Comparison of ENCODE assay signal across 16 cellular contexts in the genomic region with DNA sequence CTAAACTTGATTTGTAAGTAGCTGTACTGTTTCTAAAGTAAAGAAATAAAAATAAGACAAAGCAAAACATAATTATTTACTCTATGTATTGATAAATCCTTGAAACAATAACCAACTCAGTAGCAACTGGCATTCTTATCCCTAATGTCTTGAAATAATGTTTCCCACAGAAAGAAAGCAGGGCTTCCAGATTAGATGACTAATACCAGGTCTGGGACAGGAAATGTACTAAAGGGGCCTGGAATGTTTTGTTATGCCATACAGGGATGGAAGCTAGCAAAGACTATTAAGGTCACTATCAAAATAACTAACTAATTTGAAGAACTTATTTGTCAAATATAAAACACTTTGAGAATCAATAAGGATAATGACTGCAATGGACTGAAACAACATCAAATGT.
A peak's percentile ranks its signal among the peaks of the same experiment; 100 is the strongest.
DNase-seq lines count a peak whose midpoint lies in the region; ATAC-seq, FAIRE-seq and TF ChIP-seq lines count a peak whose summit lies in the region.
"Had no signal": no experiment of that assay in that cellular context is flagged by ENCODE, and none has a peak within 500 bp of the region (broad histone marks: within the 10 kb centered on the region; RNA-seq: fewer than 3 reads in every experiment).

No MANE protein-coding gene starts in this region.

- peaks cover 0 to 6% of the 10 kb centered on the region in 2 experiments; a peak in 2 of 5 replicates for H3K36me3 ChIP-seq in HepG2 (replicated peaks in 1 of 2; ENCODE audit: control insufficient read depth in 1 of 2, insufficient read depth in 2 of 2, low read length in 2 of 2)
- H3K36me3 ChIP-seq: left ventricle myocardium inferior had no signal

- BruUV-seq in HepG2 (replicated peaks; lab: Mats Ljungman, UMichigan), result no TSS peak

- H3K27me3 ChIP-seq in HepG2 (ENCODE audit: control insufficient read depth in 1 of 2, insufficient read depth in 2 of 2, low read length in 2 of 2), result no peaks in the 10 kb centered on the region
- H3K27me3 ChIP-seq: body of pancreas had no signal

- H3K4me1 ChIP-seq in HepG2 (ENCODE audit: insufficient read depth, low read length), result no peaks in the 10 kb centered on the region
- H3K4me1 ChIP-seq: body of pancreas, left ventricle myocardium inferior had no signal

- H3K4me3 Mint-ChIP-seq in progenitor cell of endocrine pancreas (ENCODE audit: low read depth), result no peak overlapping the region
- H3K4me3 Mint-ChIP-seq in activated T-helper 1 cell treated with anti-CD3 and anti-CD28 coated beads, Interleukin-12 subunit alpha, Interleukin-12 subunit beta, Interleukin-2, Interleukin-4 antibody, amounts not matched to agents 30 ng/mL and 10 ng/mL and 1 ng/mL, durations not matched to agents 14 hours and 24 hours and 36 hours, result no peak overlapping the region
- H3K4me3 Mint-ChIP-seq: stimulated activated naive CD8-positive, alpha-beta T cell treated with anti-CD3 and anti-CD28 coated beads, Interleukin-15, Interleukin-2, amounts not matched to agents 100 ng/mL and 50 ng/mL, for 24 hours had no signal

- FAIRE-seq in H54 (lab: Jason Lieb, UNC) (peak; percentile 92), HepG2 (lab: Jason Lieb, UNC) (no peak)

- ATAC-seq in HepG2, result no peak
- ATAC-seq: body of pancreas, Right ventricle myocardium inferior had no signal

- peaks cover 14% of the 10 kb centered on the region for H3K36me3 Mint-ChIP-seq in progenitor cell of endocrine pancreas (ENCODE audit: insufficient read depth)
- H3K36me3 Mint-ChIP-seq in activated T-helper 1 cell treated with anti-CD3 and anti-CD28 coated beads, Interleukin-12 subunit alpha, Interleukin-12 subunit beta, Interleukin-2, Interleukin-4 antibody, amounts not matched to agents 30 ng/mL and 10 ng/mL and 1 ng/mL, durations not matched to agents 14 hours and 24 hours and 36 hours (ENCODE audit: low read depth), result peaks cover 5% of the 10 kb centered on the region

- in situ Hi-C loops in HepG2 (cut with HindIII; ENCODE audit: extremely low pct_ligation_motif_present, low pct_unique_long_range_greater_than_20kb), result no loop called here

- H3K4me2 ChIP-seq in HepG2 (ENCODE audit: low read depth, low read length), result no peak overlapping the region

- TF ChIP-seq RAD21 in HepG2 (CRISPR knock-in tag; IDR thresholded peaks at IDR 0.05), result no peak

- H3K9me3 ChIP-seq in HepG2 (ENCODE audit: low read length), result no peaks in the 10 kb centered on the region
- H3K9me3 ChIP-seq: body of pancreas, left ventricle myocardium inferior had no signal

- POLR2A ChIA-PET in HepG2 (lab: Yijun Ruan, JAX), result no interaction called here

- peak; percentile 53 for DNase-seq in H54 (ENCODE audit: insufficient read length, low spot score)
- peak; percentile 29 for DNase-seq in amniotic stem cell (lab: John Stamatoyannopoulos, UW)
- peak; percentile 73 for DNase-seq in fibroblast of the aortic adventitia (ENCODE audit: low read depth)
- DNase-seq in stromal cell of bone marrow (ENCODE audit: low read depth), result peak; percentile 61
- DNase-seq in progenitor cell of endocrine pancreas (ENCODE audit: low spot score, unreplicated experiment), result no peak
- no peak for DNase-seq in activated T-helper 1 cell treated with anti-CD3 and anti-CD28 coated beads, Interleukin-12 subunit alpha, Interleukin-12 subunit beta, Interleukin-2, Interleukin-4 antibody, amounts not matched to agents 30 ng/mL and 10 ng/mL and 1 ng/mL, durations not matched to agents 14 hours and 24 hours and 36 hours (ENCODE audit: low spot score)
- no peak for DNase-seq in OCI-M1 (lab: John Stamatoyannopoulos, UW)
- no peak for DNase-seq in HepG2 (ENCODE audit: low spot score)
- DNase-seq: activated CD8-positive, alpha-beta memory T cell treated with anti-CD3 and anti-CD28 coated beads, Interleukin-2, amount 50 U/mL, for 48 hours; body of pancreas; DMS153; left ventricle myocardium inferior; NCI-H446; stimulated activated CD4-positive, alpha-beta T cell treated with anti-CD3 and anti-CD28 coated beads, Interleukin-4, amount 100 ng/mL, for 1 hour had no signal

- no peak overlapping the region for H3K27ac Mint-ChIP-seq in progenitor cell of endocrine pancreas
- H3K27ac Mint-ChIP-seq in activated T-helper 1 cell treated with anti-CD3 and anti-CD28 coated beads, Interleukin-12 subunit alpha, Interleukin-12 subunit beta, Interleukin-2, Interleukin-4 antibody, amounts not matched to agents 30 ng/mL and 10 ng/mL and 1 ng/mL, durations not matched to agents 14 hours and 24 hours and 36 hours, result no peak overlapping the region
- H3K27ac Mint-ChIP-seq: stimulated activated naive CD8-positive, alpha-beta T cell treated with anti-CD3 and anti-CD28 coated beads, Interleukin-15, Interleukin-2, amounts not matched to agents 100 ng/mL and 50 ng/mL, for 24 hours had no signal

- intact Hi-C loops in activated T-helper 1 cell treated with anti-CD3 and anti-CD28 coated beads, Interleukin-12 subunit alpha, Interleukin-12 subunit beta, Interleukin-2, Interleukin-4 antibody, amounts not matched to agents 30 ng/mL and 10 ng/mL and 1 ng/mL, durations not matched to agents 14 hours and 24 hours and 36 hours (cut with micrococcal nuclease), result no loop called here
- intact Hi-C loops in HepG2 (cut with micrococcal nuclease; ENCODE audit: unreplicated experiment), result no loop called here

- no peak overlapping the region for H3K27ac ChIP-seq in HepG2 (ENCODE audit: extremely low read length, insufficient read depth, low read length)
- H3K27ac ChIP-seq: body of pancreas, left ventricle myocardium inferior had no signal

- H3K79me2 ChIP-seq in HepG2 (ENCODE audit: insufficient read depth, low read length), result no peaks in the 10 kb centered on the region

- TF ChIP-seq CTCF in fibroblast of the aortic adventitia (IDR thresholded peaks at IDR 0.05; ENCODE audit: insufficient read depth, low read length) (no peak), progenitor cell of endocrine pancreas (IDR thresholded peaks at IDR 0.05; ENCODE audit: unreplicated experiment) (no peak), HepG2 (CRISPR knock-in tag; IDR thresholded peaks at IDR 0.05) (no peak)

- TF ChIP-seq POLR2A in H54 (IDR thresholded peaks at IDR 0.05; ENCODE audit: low read depth, low read length) (no peak), HepG2 (IDR thresholded peaks at IDR 0.05; ENCODE audit: insufficient read depth in 1 of 2, low read depth in 2 of 2, low read length in 2 of 2) (no peak)

- peaks cover 2% of the 10 kb centered on the region for H3K4me1 Mint-ChIP-seq in progenitor cell of endocrine pancreas (ENCODE audit: low read depth)
- H3K4me1 Mint-ChIP-seq in activated T-helper 1 cell treated with anti-CD3 and anti-CD28 coated beads, Interleukin-12 subunit alpha, Interleukin-12 subunit beta, Interleukin-2, Interleukin-4 antibody, amounts not matched to agents 30 ng/mL and 10 ng/mL and 1 ng/mL, durations not matched to agents 14 hours and 24 hours and 36 hours (ENCODE audit: low read depth), result no peaks in the 10 kb centered on the region

- no peaks in the 10 kb centered on the region for H3K27me3 Mint-ChIP-seq in progenitor cell of endocrine pancreas
- H3K27me3 Mint-ChIP-seq in activated T-helper 1 cell treated with anti-CD3 and anti-CD28 coated beads, Interleukin-12 subunit alpha, Interleukin-12 subunit beta, Interleukin-2, Interleukin-4 antibody, amounts not matched to agents 30 ng/mL and 10 ng/mL and 1 ng/mL, durations not matched to agents 14 hours and 24 hours and 36 hours (ENCODE audit: insufficient read depth), result no peaks in the 10 kb centered on the region
- H3K27me3 Mint-ChIP-seq: stimulated activated naive CD8-positive, alpha-beta T cell treated with anti-CD3 and anti-CD28 coated beads, Interleukin-15, Interleukin-2, amounts not matched to agents 100 ng/mL and 50 ng/mL, for 24 hours had no signal

- H3K4me3 ChIP-seq in fibroblast of the aortic adventitia (ENCODE audit: low read depth, low read length) (no peak overlapping the region), HepG2 (replicated peaks in 1 of 3; ENCODE audit: insufficient read depth in 1 of 3, low read depth in 2 of 3, low read length in 3 of 3) (no peak overlapping the region)
- H3K4me3 ChIP-seq: body of pancreas, left ventricle myocardium inferior had no signal

- TF ChIP-seq EP300 in HepG2 (IDR thresholded peaks at IDR 0.05; ENCODE audit: low read depth in 2 of 2, low read length in 2 of 2), result no peak
- TF ChIP-seq EP300 in HepG2 (CRISPR knock-in tag; IDR thresholded peaks at IDR 0.05; ENCODE audit: borderline replicate concordance), result no peak

- CTCF ChIA-PET in HepG2 (lab: Yijun Ruan, JAX; ENCODE audit: low intra/inter-chr PET ratio, low total read pairs), result no interaction called here

- H2AFZ ChIP-seq in HepG2 (ENCODE audit: low read length), result no peak overlapping the region

- no peaks in the 10 kb centered on the region for H3K9me3 Mint-ChIP-seq in progenitor cell of endocrine pancreas (ENCODE audit: low read depth)
- no peaks in the 10 kb centered on the region for H3K9me3 Mint-ChIP-seq in activated T-helper 1 cell treated with anti-CD3 and anti-CD28 coated beads, Interleukin-12 subunit alpha, Interleukin-12 subunit beta, Interleukin-2, Interleukin-4 antibody, amounts not matched to agents 30 ng/mL and 10 ng/mL and 1 ng/mL, durations not matched to agents 14 hours and 24 hours and 36 hours
- H3K9me3 Mint-ChIP-seq: stimulated activated naive CD8-positive, alpha-beta T cell treated with anti-CD3 and anti-CD28 coated beads, Interleukin-15, Interleukin-2, amounts not matched to agents 100 ng/mL and 50 ng/mL, for 24 hours had no signal

- no peaks in the 10 kb centered on the region for H4K20me1 ChIP-seq in HepG2 (ENCODE audit: insufficient read depth, low read length)

- H3K9ac ChIP-seq in HepG2 (ENCODE audit: insufficient read depth, low read depth, low read length), result no peak overlapping the region

TF ChIP-seq in HepG2, 621 proteins besides CTCF, POLR2A, EP300 and RAD21 (continues in another document):
- TF ChIP-seq NR3C1 (CRISPR knock-in tag; IDR thresholded peaks at IDR 0.05), result no peak
- TF ChIP-seq GFI1 (CRISPR knock-in tag; IDR thresholded peaks at IDR 0.05; ENCODE audit: borderline replicate concordance), result no peak
- TF ChIP-seq IRX3 (CRISPR knock-in tag; IDR thresholded peaks at IDR 0.05; ENCODE audit: borderline replicate concordance, low read depth), result no peak
- TF ChIP-seq, protein P1, sequence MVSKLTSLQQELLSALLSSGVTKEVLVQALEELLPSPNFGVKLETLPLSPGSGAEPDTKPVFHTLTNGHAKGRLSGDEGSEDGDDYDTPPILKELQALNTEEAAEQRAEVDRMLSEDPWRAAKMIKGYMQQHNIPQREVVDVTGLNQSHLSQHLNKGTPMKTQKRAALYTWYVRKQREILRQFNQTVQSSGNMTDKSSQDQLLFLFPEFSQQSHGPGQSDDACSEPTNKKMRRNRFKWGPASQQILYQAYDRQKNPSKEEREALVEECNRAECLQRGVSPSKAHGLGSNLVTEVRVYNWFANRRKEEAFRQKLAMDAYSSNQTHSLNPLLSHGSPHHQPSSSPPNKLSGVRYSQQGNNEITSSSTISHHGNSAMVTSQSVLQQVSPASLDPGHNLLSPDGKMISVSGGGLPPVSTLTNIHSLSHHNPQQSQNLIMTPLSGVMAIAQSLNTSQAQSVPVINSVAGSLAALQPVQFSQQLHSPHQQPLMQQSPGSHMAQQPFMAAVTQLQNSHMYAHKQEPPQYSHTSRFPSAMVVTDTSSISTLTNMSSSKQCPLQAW (CRISPR knock-in tag; IDR thresholded peaks at IDR 0.05), result no peak
- no peak for TF ChIP-seq TCF7 (IDR thresholded peaks at IDR 0.05; ENCODE audit: low read depth)
- TF ChIP-seq ARNT (IDR thresholded peaks at IDR 0.05), result no peak

Comparison
In these comparisons a context has a peak if more than half of its experiments do, and no peak if none do; other contexts are left out.
1. DNase-seq: peak in H54 (single experiment), amniotic stem cell (single experiment), fibroblast of the aortic adventitia (single experiment) and stromal cell of bone marrow (single experiment); none in progenitor cell of endocrine pancreas (single experiment), activated T-helper 1 cell treated with anti-CD3 and anti-CD28 coated beads, Interleukin-12 subunit alpha, Interleukin-12 subunit beta, Interleukin-2, Interleukin-4 antibody, amounts not matched to agents 30 ng/mL and 10 ng/mL and 1 ng/mL, durations not matched to agents 14 hours and 24 hours and 36 hours (single experiment), OCI-M1 (single experiment) and HepG2 (single experiment).